24 cellular contexts compared by ENCODE assay signal in the genomic region with DNA sequence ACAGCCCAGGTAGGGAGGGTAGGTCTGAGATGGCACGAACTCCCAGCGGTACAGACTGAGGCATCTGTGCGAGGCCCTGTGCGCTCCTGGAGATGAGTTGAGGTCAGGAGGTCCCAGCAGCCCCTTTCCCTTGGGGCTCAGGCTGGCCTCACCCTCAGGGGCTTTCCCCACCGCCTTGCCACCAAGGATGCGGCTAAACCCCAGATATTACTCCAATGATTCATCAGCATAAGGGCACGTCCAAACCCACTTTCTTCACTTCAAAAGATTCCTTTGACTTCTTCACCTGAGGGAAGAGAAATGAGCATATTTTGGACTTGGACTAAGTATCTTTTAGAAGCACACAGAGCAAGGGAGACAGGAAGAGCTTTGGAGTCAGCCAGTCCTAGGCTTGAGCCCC. TPM values are rescaled to one million over a fixed set of nuclear protein-coding genes. Genes with fewer than 3 reads are reported as not detected.
DNase-seq lines count a peak whose midpoint lies in the region; ATAC-seq lines count a peak whose summit lies in the region.
"Had no signal": no experiment of that assay in that cellular context is flagged by ENCODE, and none has a peak within 500 bp of the region (broad histone marks: within the 10 kb centered on the region; RNA-seq: fewer than 3 reads in every experiment).

No MANE protein-coding gene starts in this region.

- H3K27me3 Mint-ChIP-seq in activated naive CD8-positive, alpha-beta T cell treated with anti-CD3 and anti-CD28 coated beads, Interleukin-2, amount 50 U/mL, for 24 hours = no peaks in the 10 kb centered on the region
- no peaks in the 10 kb centered on the region for H3K27me3 Mint-ChIP-seq in activated naive CD8-positive, alpha-beta T cell treated with anti-CD3 and anti-CD28 coated beads for 36 hours
- H3K27me3 Mint-ChIP-seq in stimulated activated naive CD8-positive, alpha-beta T cell treated with anti-CD3 and anti-CD28 coated beads, Interleukin-15, Interleukin-2, amounts not matched to agents 100 ng/mL and 50 ng/mL, for 24 hours = no peaks in the 10 kb centered on the region
- no peaks in the 10 kb centered on the region for H3K27me3 Mint-ChIP-seq in naive thymus-derived CD8-positive, alpha-beta T cell

- in situ Hi-C loops in GM23248 (cut with MboI) = no loop called here

- no peak overlapping the region for H3K27ac Mint-ChIP-seq in activated naive CD8-positive, alpha-beta T cell treated with anti-CD3 and anti-CD28 coated beads, Interleukin-2, amount 50 U/mL, for 24 hours
- no peak overlapping the region for H3K27ac Mint-ChIP-seq in activated naive CD8-positive, alpha-beta T cell treated with anti-CD3 and anti-CD28 coated beads for 36 hours
- peak overlapping the region; percentile 31 for H3K27ac Mint-ChIP-seq in stimulated activated naive CD8-positive, alpha-beta T cell treated with anti-CD3 and anti-CD28 coated beads, Interleukin-15, Interleukin-2, amounts not matched to agents 100 ng/mL and 50 ng/mL, for 24 hours
- no peak overlapping the region for H3K27ac Mint-ChIP-seq in naive thymus-derived CD8-positive, alpha-beta T cell

- H3K9me3 Mint-ChIP-seq in activated naive CD8-positive, alpha-beta T cell treated with anti-CD3 and anti-CD28 coated beads, Interleukin-2, amount 50 U/mL, for 24 hours = no peaks in the 10 kb centered on the region
- no peaks in the 10 kb centered on the region for H3K9me3 Mint-ChIP-seq in activated naive CD8-positive, alpha-beta T cell treated with anti-CD3 and anti-CD28 coated beads for 36 hours
- H3K9me3 Mint-ChIP-seq in stimulated activated naive CD8-positive, alpha-beta T cell treated with anti-CD3 and anti-CD28 coated beads, Interleukin-15, Interleukin-2, amounts not matched to agents 100 ng/mL and 50 ng/mL, for 24 hours = no peaks in the 10 kb centered on the region
- no peaks in the 10 kb centered on the region for H3K9me3 Mint-ChIP-seq in naive thymus-derived CD8-positive, alpha-beta T cell
- H3K9me3 Mint-ChIP-seq: CD14-positive monocyte had no signal

- H4K20me1 ChIP-seq in GM23248 (ENCODE audit: insufficient read depth) = no peaks in the 10 kb centered on the region

- ATAC-seq in activated naive CD8-positive, alpha-beta T cell treated with anti-CD3 and anti-CD28 coated beads, Interleukin-2, amount 50 U/mL, for 24 hours = peak; percentile 66
- no peak for ATAC-seq in naive thymus-derived CD8-positive, alpha-beta T cell

- no peak overlapping the region for H3K4me3 Mint-ChIP-seq in activated naive CD8-positive, alpha-beta T cell treated with anti-CD3 and anti-CD28 coated beads, Interleukin-2, amount 50 U/mL, for 24 hours
- no peak overlapping the region for H3K4me3 Mint-ChIP-seq in activated naive CD8-positive, alpha-beta T cell treated with anti-CD3 and anti-CD28 coated beads for 36 hours
- H3K4me3 Mint-ChIP-seq in stimulated activated naive CD8-positive, alpha-beta T cell treated with anti-CD3 and anti-CD28 coated beads, Interleukin-15, Interleukin-2, amounts not matched to agents 100 ng/mL and 50 ng/mL, for 24 hours = no peak overlapping the region
- no peak overlapping the region for H3K4me3 Mint-ChIP-seq in naive thymus-derived CD8-positive, alpha-beta T cell
- H3K4me3 Mint-ChIP-seq: CD14-positive monocyte had no signal

- DNase-seq in activated naive CD8-positive, alpha-beta T cell treated with anti-CD3 and anti-CD28 coated beads, Interleukin-2, amount 50 U/mL, for 24 hours = no peak
- DNase-seq in activated naive CD8-positive, alpha-beta T cell treated with anti-CD3 and anti-CD28 coated beads for 36 hours = no peak
- peak; percentile 4 for DNase-seq in RPMI7951 (ENCODE audit: low read depth)
- DNase-seq in glomerular visceral epithelial cell (ENCODE audit: extremely low spot score) = peak; percentile 92
- no peak for DNase-seq in GM23248
- no peak for DNase-seq in NCI-H2171 treated with DMSO at 0.1 percent for 48 hours (lab: John Stamatoyannopoulos, UW)
- DNase-seq in naive thymus-derived CD8-positive, alpha-beta T cell = no peak
- DNase-seq: AML-193, GOT3, HCEC 1CT, KBM-7, NCI-H1092 treated with DMSO at 0.1 percent for 48 hours, NCI-H1436 treated with DMSO at 0.1 percent for 48 hours, NCI-H2029, NCI-H345, NCI-H524, NCI-H82, Right ventricle myocardium superior had no signal

- no peaks in the 10 kb centered on the region for H3K9me3 ChIP-seq in GM23248 (ENCODE audit: low read depth)

- no peak overlapping the region for H3K27ac ChIP-seq in GM23248

- peaks cover 7% of the 10 kb centered on the region; the same call in 1 of the 2 replicates for H3K36me3 ChIP-seq in GM23248 (ENCODE audit: low read depth)

- H3K4me2 ChIP-seq in GM23248 (ENCODE audit: unreplicated experiment) = no peak overlapping the region

- no peak overlapping the region for H2AFZ ChIP-seq in GM23248

- H3K36me3 Mint-ChIP-seq in activated naive CD8-positive, alpha-beta T cell treated with anti-CD3 and anti-CD28 coated beads, Interleukin-2, amount 50 U/mL, for 24 hours (ENCODE audit: low read depth) = peaks cover 2% of the 10 kb centered on the region
- peaks cover 4% of the 10 kb centered on the region for H3K36me3 Mint-ChIP-seq in activated naive CD8-positive, alpha-beta T cell treated with anti-CD3 and anti-CD28 coated beads for 36 hours
- peaks cover 26% of the 10 kb centered on the region for H3K36me3 Mint-ChIP-seq in stimulated activated naive CD8-positive, alpha-beta T cell treated with anti-CD3 and anti-CD28 coated beads, Interleukin-15, Interleukin-2, amounts not matched to agents 100 ng/mL and 50 ng/mL, for 24 hours (ENCODE audit: low read depth)
- H3K36me3 Mint-ChIP-seq in naive thymus-derived CD8-positive, alpha-beta T cell = peaks cover 0 to 62% (median 12%) of the 10 kb centered on the region in 3 donors

- H3K4me3 ChIP-seq in GM23248 = no peak overlapping the region

- peaks cover 2% of the 10 kb centered on the region for H3K4me1 Mint-ChIP-seq in activated naive CD8-positive, alpha-beta T cell treated with anti-CD3 and anti-CD28 coated beads, Interleukin-2, amount 50 U/mL, for 24 hours
- peaks cover 4% of the 10 kb centered on the region for H3K4me1 Mint-ChIP-seq in activated naive CD8-positive, alpha-beta T cell treated with anti-CD3 and anti-CD28 coated beads for 36 hours
- H3K4me1 Mint-ChIP-seq in stimulated activated naive CD8-positive, alpha-beta T cell treated with anti-CD3 and anti-CD28 coated beads, Interleukin-15, Interleukin-2, amounts not matched to agents 100 ng/mL and 50 ng/mL, for 24 hours (ENCODE audit: low read depth) = peaks cover 5% of the 10 kb centered on the region
- H3K4me1 Mint-ChIP-seq in naive thymus-derived CD8-positive, alpha-beta T cell = peaks cover 0 to 1% (median 0%) of the 10 kb centered on the region in 4 donors
- H3K4me1 Mint-ChIP-seq: CD14-positive monocyte had no signal

- H3K27me3 ChIP-seq in GM23248 (replicated peaks; ENCODE audit: insufficient read depth) = no peaks in the 10 kb centered on the region

- no peaks in the 10 kb centered on the region for H3K4me1 ChIP-seq in GM23248 (ENCODE audit: insufficient read depth)

- no peaks in the 10 kb centered on the region for H3K9me2 ChIP-seq in GM23248 (ENCODE audit: insufficient read depth)

- no peaks in the 10 kb centered on the region for H3K79me2 ChIP-seq in GM23248 (ENCODE audit: insufficient read depth)

- WGBS in GM23248 (ENCODE audit: low coverage in 1 of 2, low lambda C conversion rate in 2 of 2, missing lambda C conversion rate in 2 of 2), 2 experiments = 96% methylated on average over 7 of the region's 7 CpGs

- H3F3A ChIP-seq in GM23248 (ENCODE audit: insufficient read depth) = no peaks in the 10 kb centered on the region

- POLR2A ChIA-PET in naive thymus-derived CD8-positive, alpha-beta T cell (lab: Charles Lee) = no interaction called here

- no peak overlapping the region for H3K9ac ChIP-seq in GM23248

RNA-seq across cellular contexts. Expression of gene UROS, which starts 20.3 kb away (rescaled TPM):
- total RNA-seq in activated naive CD8-positive, alpha-beta T cell treated with anti-CD3 and anti-CD28 coated beads for 36 hours = 10 to 100 TPM; 48.4 to 50.1 TPM
- 55.6 and 70.5 TPM in 2 replicates for total RNA-seq in RPMI7951 (2014; rRNA removed; shearing (Covaris generic))
- 75.2 and 83.1 TPM in 2 replicates for total RNA-seq in GM23248 (2014; rRNA removed; shearing (Covaris generic))
- 87.8 and 92.2 TPM in 2 replicates for polyA plus RNA-seq in GM23248 (2016; fragmentation: Nextera tagmentation; extraction: Ambion mirVana)
- 10 to 100 TPM; 37.8 to 40.6 TPM for total RNA-seq in naive thymus-derived CD8-positive, alpha-beta T cell
- polyA plus RNA-seq in naive thymus-derived CD8-positive, alpha-beta T cell = 10 to 100 TPM; 62.2 to 71.8 (median 66.5) TPM

RNA-seq across cellular contexts. Expression of gene BCCIP, which starts 20.6 kb away (rescaled TPM):
- total RNA-seq in activated naive CD8-positive, alpha-beta T cell treated with anti-CD3 and anti-CD28 coated beads for 36 hours = 100 to 1,000 TPM; 156 to 158 TPM
- 63.3 and 68.2 TPM in 2 replicates for total RNA-seq in RPMI7951 (2014; rRNA removed; shearing (Covaris generic))
- total RNA-seq in GM23248 (2014; rRNA removed; shearing (Covaris generic)) = 43.9 and 51.7 TPM in 2 replicates
- 92.6 and 96.9 TPM in 2 replicates for polyA plus RNA-seq in GM23248 (2016; fragmentation: Nextera tagmentation; extraction: Ambion mirVana)
- 10 to 100 TPM; 46.3 to 54.9 TPM for total RNA-seq in naive thymus-derived CD8-positive, alpha-beta T cell
- 10 to 100 TPM; 87.8 to 94.0 (median 93.6) TPM for polyA plus RNA-seq in naive thymus-derived CD8-positive, alpha-beta T cell

RNA-seq across cellular contexts. Expression of gene MMP21, which starts 27.1 kb away (rescaled TPM):
- total RNA-seq in activated naive CD8-positive, alpha-beta T cell treated with anti-CD3 and anti-CD28 coated beads for 36 hours = not detected
- total RNA-seq in RPMI7951 (2014; rRNA removed; shearing (Covaris generic)) = not detected in 2 replicates
- total RNA-seq in GM23248 (2014; rRNA removed; shearing (Covaris generic)) = not detected in 2 replicates
- not detected in 2 replicates for polyA plus RNA-seq in GM23248 (2016; fragmentation: Nextera tagmentation; extraction: Ambion mirVana)
- under 1 TPM; 0.18 to 0.71 TPM for total RNA-seq in naive thymus-derived CD8-positive, alpha-beta T cell
- polyA plus RNA-seq in naive thymus-derived CD8-positive, alpha-beta T cell = not detected
- total RNA-seq: A172, HT1080, OCI-LY7, Right ventricle myocardium superior, SK-MEL-5 had no signal
- polyA plus RNA-seq: CD14-positive monocyte had no signal

Comparison
In these comparisons a context has a peak if more than half of its experiments do, and no peak if none do; other contexts are left out.
1. DNase-seq: peak in RPMI7951 (single experiment) and glomerular visceral epithelial cell (single experiment); none in activated naive CD8-positive, alpha-beta T cell treated with anti-CD3 and anti-CD28 coated beads, Interleukin-2, amount 50 U/mL, for 24 hours (single experiment), activated naive CD8-positive, alpha-beta T cell treated with anti-CD3 and anti-CD28 coated beads for 36 hours (single experiment), GM23248 (single experiment), NCI-H2171 treated with DMSO at 0.1 percent for 48 hours (single experiment) and naive thymus-derived CD8-positive, alpha-beta T cell (0 of 10).